In the genomic region with DNA sequence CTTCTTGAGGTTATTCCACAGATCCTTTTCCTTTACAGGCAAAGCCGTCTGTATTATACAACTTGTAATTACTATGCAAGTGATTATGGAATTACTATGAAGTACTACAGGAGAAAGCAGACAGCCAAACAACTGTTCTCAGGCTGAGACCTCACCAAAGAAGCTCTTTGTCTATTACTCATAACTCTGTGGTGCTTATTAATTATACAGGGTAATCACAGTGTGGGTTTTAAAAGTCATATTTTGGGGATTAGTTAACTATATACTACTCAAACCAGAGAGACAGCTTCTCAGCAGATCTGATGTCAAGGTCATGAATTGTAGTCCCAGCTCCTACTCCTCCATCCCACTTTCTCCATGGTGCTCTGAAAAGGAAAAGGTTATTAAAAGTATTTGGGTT, we compare ENCODE assay signal across 14 cellular contexts.
"Had no signal": no experiment of that assay in that cellular context is flagged by ENCODE, and none has a peak within 500 bp of the region (broad histone marks: within the 10 kb centered on the region; RNA-seq: fewer than 3 reads in every experiment).

No MANE protein-coding gene starts in this region.

- H3K9me3 ChIP-seq: pancreas had no signal

- H3K27ac ChIP-seq: pancreas had no signal

- H3K27me3 ChIP-seq: pancreas had no signal

- H3K36me3 ChIP-seq: pancreas had no signal

- H3K36me3 Mint-ChIP-seq: activated CD4-positive, alpha-beta memory T cell treated with anti-CD3 and anti-CD28 coated beads for 36 hours; activated naive CD8-positive, alpha-beta T cell treated with anti-CD3 and anti-CD28 coated beads, Interleukin-2, amount 10 ng/mL, durations not matched to agents 7 days and 5 days; memory B cell had no signal

- H3K27ac Mint-ChIP-seq: activated CD4-positive, alpha-beta memory T cell treated with anti-CD3 and anti-CD28 coated beads for 36 hours; activated naive CD8-positive, alpha-beta T cell treated with anti-CD3 and anti-CD28 coated beads, Interleukin-2, amount 10 ng/mL, durations not matched to agents 7 days and 5 days; activated T-cell treated with anti-CD3 and anti-CD28 coated beads, Interleukin-2, amount 50 U/mL, for 72 hours; memory B cell had no signal

- H3K4me1 Mint-ChIP-seq: activated naive CD8-positive, alpha-beta T cell treated with anti-CD3 and anti-CD28 coated beads, Interleukin-2, amount 10 ng/mL, durations not matched to agents 7 days and 5 days; memory B cell had no signal

- H3K4me3 ChIP-seq: coronary artery, pancreas had no signal

- H3K27me3 Mint-ChIP-seq: activated CD4-positive, alpha-beta memory T cell treated with anti-CD3 and anti-CD28 coated beads for 36 hours; memory B cell had no signal

- FAIRE-seq: endothelial cell of umbilical vein, pancreas, urothelium cell line had no signal

- H3K9me3 Mint-ChIP-seq: activated CD4-positive, alpha-beta memory T cell treated with anti-CD3 and anti-CD28 coated beads for 36 hours; activated naive CD8-positive, alpha-beta T cell treated with anti-CD3 and anti-CD28 coated beads, Interleukin-2, amount 10 ng/mL, durations not matched to agents 7 days and 5 days; activated T-cell treated with anti-CD3 and anti-CD28 coated beads, Interleukin-2, amount 50 U/mL, for 72 hours; memory B cell had no signal

- ATAC-seq: activated T-cell treated with anti-CD3 and anti-CD28 coated beads, Interleukin-2, amount 50 U/mL, for 72 hours; pancreas had no signal

- DNase-seq: activated CD4-positive, alpha-beta memory T cell treated with anti-CD3 and anti-CD28 coated beads for 36 hours; activated CD4-positive, alpha-beta T cell treated with anti-CD3 and anti-CD28 coated beads for 1 hour; activated gamma-delta T cell treated with Interleukin-2 at 50 U/mL for 16 hours; activated naive CD8-positive, alpha-beta T cell treated with anti-CD3 and anti-CD28 coated beads, Interleukin-2, amount 10 ng/mL, durations not matched to agents 7 days and 5 days; activated T-cell treated with anti-CD3 and anti-CD28 coated beads, Interleukin-2, amount 50 U/mL, for 72 hours; effector CD4-positive, alpha-beta T cell; hypothalamus; pancreas; stimulated activated CD4-positive, alpha-beta T cell treated with anti-CD3 and anti-CD28 coated beads, Interleukin-15, amount 100 ng/mL, for 24 hours; T-helper 9 cell had no signal

- H3K4me3 Mint-ChIP-seq: activated CD4-positive, alpha-beta memory T cell treated with anti-CD3 and anti-CD28 coated beads for 36 hours; activated naive CD8-positive, alpha-beta T cell treated with anti-CD3 and anti-CD28 coated beads, Interleukin-2, amount 10 ng/mL, durations not matched to agents 7 days and 5 days; activated T-cell treated with anti-CD3 and anti-CD28 coated beads, Interleukin-2, amount 50 U/mL, for 72 hours; memory B cell had no signal
